In genomic region chr5:73564018-73564417, GRCh38 we compare ENCODE assay signal across 8 cellular contexts. TPM values are rescaled to one million over a fixed set of nuclear protein-coding genes. Genes with fewer than 3 reads are reported as not detected.
A peak's percentile ranks its signal among the peaks of the same experiment; 100 is the strongest.
DNase-seq lines count a peak whose midpoint lies in the region; ATAC-seq and TF ChIP-seq lines count a peak whose summit lies in the region.

No MANE protein-coding gene starts in this region.

- no peaks in the 10 kb centered on the region for H3K9me3 Mint-ChIP-seq in CD4-positive, CD25-positive, alpha-beta regulatory T cell
- H3K9me3 Mint-ChIP-seq in neural crest cell, result no peaks in the 10 kb centered on the region

- peaks cover 4% of the 10 kb centered on the region for H3K27me3 Mint-ChIP-seq in CD4-positive, CD25-positive, alpha-beta regulatory T cell
- no peaks in the 10 kb centered on the region for H3K27me3 Mint-ChIP-seq in neural crest cell (ENCODE audit: low read depth)

- peak overlapping the region; percentile 97 to 100 (median 99) for H3K4me3 Mint-ChIP-seq in CD4-positive, CD25-positive, alpha-beta regulatory T cell
- peak overlapping the region; percentile 95 for H3K4me3 Mint-ChIP-seq in neural crest cell

- peak overlapping the region; percentile 74 to 99 (median 97) for H3K27ac Mint-ChIP-seq in CD4-positive, CD25-positive, alpha-beta regulatory T cell
- H3K27ac Mint-ChIP-seq in neural crest cell (ENCODE audit: unreplicated experiment), result no peak overlapping the region

- no peaks in the 10 kb centered on the region for H3K9me3 ChIP-seq in CD4-positive, CD25-positive, alpha-beta regulatory T cell (ENCODE audit: control insufficient read depth in 2 of 2, low read length in 2 of 2)
- H3K9me3 ChIP-seq in MG63, result no peaks in the 10 kb centered on the region

- no peak overlapping the region for H3K27ac ChIP-seq in CD4-positive, CD25-positive, alpha-beta regulatory T cell (ENCODE audit: insufficient read depth, low read length, poor library complexity, severe bottlenecking)
- H3K27ac ChIP-seq in coronary artery, result peak overlapping the region in 1 of 2 donors; percentile 91

- ATAC-seq in CD4-positive, CD25-positive, alpha-beta regulatory T cell (ENCODE audit: low read depth in 2 of 2), result no peak
- no peak for ATAC-seq in HG02759 (IDR thresholded peaks at IDR 0.05; ENCODE audit: unreplicated experiment)

- H3K4me1 Mint-ChIP-seq in CD4-positive, CD25-positive, alpha-beta regulatory T cell, result peaks cover 41 to 66% (median 57%) of the 10 kb centered on the region in 4 donors
- H3K4me1 Mint-ChIP-seq in neural crest cell, result peaks cover 28% of the 10 kb centered on the region

- H3K36me3 Mint-ChIP-seq in CD4-positive, CD25-positive, alpha-beta regulatory T cell, result peaks cover 8% of the 10 kb centered on the region
- H3K36me3 Mint-ChIP-seq in neural crest cell (ENCODE audit: low read depth), result peaks cover 3% of the 10 kb centered on the region

- TF ChIP-seq CTCF in coronary artery (IDR thresholded peaks at IDR 0.05) (no peak), neural crest cell (conservative IDR thresholded peaks at IDR 0.05) (no peak)

- H3K4me3 ChIP-seq in CD4-positive, CD25-positive, alpha-beta regulatory T cell (ENCODE audit: low read depth, low read length), result peak overlapping the region; percentile 100
- H3K4me3 ChIP-seq in MG63 (peak overlapping the region; percentile 73), coronary artery (peak overlapping the region; percentile 76)

- peaks cover 30% of the 10 kb centered on the region for H3K36me3 ChIP-seq in CD4-positive, CD25-positive, alpha-beta regulatory T cell (ENCODE audit: control insufficient read depth, insufficient read depth, low read length)
- H3K36me3 ChIP-seq in MG63, result peaks cover 14% of the 10 kb centered on the region

- peaks cover 29% of the 10 kb centered on the region for H3K4me1 ChIP-seq in CD4-positive, CD25-positive, alpha-beta regulatory T cell (ENCODE audit: control insufficient read depth, insufficient read depth, low read length, poor library complexity, severe bottlenecking)

- peak in 1 of 3 donors; percentile 4 for DNase-seq in CD4-positive, CD25-positive, alpha-beta regulatory T cell
- DNase-seq in MG63, result no peak
- DNase-seq in coronary artery (ENCODE audit: low spot score), result no peak
- no peak for DNase-seq in neural crest cell (ENCODE audit: low read depth, low spot score)
- DNase-seq in DMS114 treated with DMSO at 0.1 percent for 48 hours (lab: John Stamatoyannopoulos, UW; ENCODE audit: unreplicated experiment), result no peak
- DNase-seq in stimulated activated CD4-positive, alpha-beta T cell treated with anti-CD3 and anti-CD28 coated beads, Interleukin-4, amount 100 ng/mL, for 1 hour, result no peak
- DNase-seq in AML-193 (lab: John Stamatoyannopoulos, UW), result no peak

- no peaks in the 10 kb centered on the region for H3K27me3 ChIP-seq in CD4-positive, CD25-positive, alpha-beta regulatory T cell (ENCODE audit: control insufficient read depth, insufficient read depth, low read length)
- no peaks in the 10 kb centered on the region for H3K27me3 ChIP-seq in MG63

RNA-seq across cellular contexts. Expression of gene ANKRA2, which starts 1.4 kb away (rescaled TPM):
- total RNA-seq in CD4-positive, CD25-positive, alpha-beta regulatory T cell, result 42.9 TPM
- 10 to 100 TPM; 25.3 to 28.1 (median 26.0) TPM for polyA plus RNA-seq in CD4-positive, CD25-positive, alpha-beta regulatory T cell
- 9.4 and 22.2 TPM in 2 replicates for total RNA-seq in MG63 (2014; rRNA removed; shearing (Covaris generic); ENCODE audit: low replicate concordance)
- 14.0 and 17.1 TPM in 2 replicates for total RNA-seq in neural crest cell

RNA-seq across cellular contexts. Expression of gene UTP15, which starts 1.5 kb away (rescaled TPM):
- 32.9 TPM for total RNA-seq in CD4-positive, CD25-positive, alpha-beta regulatory T cell
- polyA plus RNA-seq in CD4-positive, CD25-positive, alpha-beta regulatory T cell, result 10 to 100 TPM in 2 of 4 donors, 1 to 10 TPM in 2; 4.9 to 13.1 (median 9.0) TPM
- 13.1 and 21.2 TPM in 2 replicates for total RNA-seq in MG63 (2014; rRNA removed; shearing (Covaris generic); ENCODE audit: low replicate concordance)
- 31.2 and 32.4 TPM in 2 replicates for total RNA-seq in neural crest cell
